Comparison of ENCODE assay signal across 17 cellular contexts in genomic region chr3:41244620-41245336, GRCh38. TPM values are rescaled to one million over a fixed set of nuclear protein-coding genes. Genes with fewer than 3 reads are reported as not detected.
DNase-seq lines count a peak whose midpoint lies in the region; ATAC-seq and TF ChIP-seq lines count a peak whose summit lies in the region.
"Had no signal": no experiment of that assay in that cellular context is flagged by ENCODE, and none has a peak within 500 bp of the region (broad histone marks: within the 10 kb centered on the region; RNA-seq: fewer than 3 reads in every experiment).

No MANE protein-coding gene starts in this region.

- WGBS in trophoblast cell (ENCODE audit: extremely low coverage, insufficient coverage, insufficient read length), result no CpG with 5 or more reads among the region's 6 CpGs

- no peaks in the 10 kb centered on the region for H3K9me3 ChIP-seq in CD8-positive, alpha-beta memory T cell (ENCODE audit: low read length)
- no peaks in the 10 kb centered on the region for H3K9me3 ChIP-seq in HUES48 (ENCODE audit: control insufficient read depth, insufficient read depth, low read length)
- H3K9me3 ChIP-seq in cardiac muscle cell (ENCODE audit: low read depth), result no peaks in the 10 kb centered on the region
- no peaks in the 10 kb centered on the region for H3K9me3 ChIP-seq in trophoblast cell (ENCODE audit: insufficient read depth, low read depth, low read length)
- H3K9me3 ChIP-seq: Caco-2, thoracic aorta had no signal

- no peak for TF ChIP-seq CTCF in cardiac muscle cell (IDR thresholded peaks at IDR 0.05; ENCODE audit: low read depth, low read length)

- POLR2A ChIA-PET in CD8-positive, alpha-beta memory T cell (lab: Charles Lee), result interaction anchor here (1.3 kb wide), 1 partner anchor 45 kb away, joined by 6 read pairs; the partner anchor contains the start of gene CTNNB1

- no peaks in the 10 kb centered on the region for H3K4me1 Mint-ChIP-seq in CD8-positive, alpha-beta memory T cell
- H3K4me1 Mint-ChIP-seq: activated CD4-positive, alpha-beta T cell treated with anti-CD3 and anti-CD28 coated beads, Interleukin-2, amount 10 ng/mL, durations not matched to agents 7 days and 5 days had no signal

- H3K23ac ChIP-seq in trophoblast cell (ENCODE audit: low read length), result no peak overlapping the region

- no peak overlapping the region for H3K4me3 ChIP-seq in CD8-positive, alpha-beta memory T cell (ENCODE audit: low read length)
- H3K4me3 ChIP-seq in HUES48 (ENCODE audit: low read depth, low read length) (no peak overlapping the region), cardiac muscle cell (no peak overlapping the region), trophoblast cell (ENCODE audit: low read depth, low read length) (no peak overlapping the region)
- H3K4me3 ChIP-seq: GM23248, thoracic aorta had no signal

- H3K4me3 Mint-ChIP-seq in CD8-positive, alpha-beta memory T cell, result no peak overlapping the region
- H3K4me3 Mint-ChIP-seq: activated CD4-positive, alpha-beta T cell treated with anti-CD3 and anti-CD28 coated beads, Interleukin-2, amount 10 ng/mL, durations not matched to agents 7 days and 5 days had no signal

- H4K12ac ChIP-seq in trophoblast cell (ENCODE audit: low read depth, low read length), result peak overlapping the region; percentile 35

- H3K9me3 Mint-ChIP-seq in CD8-positive, alpha-beta memory T cell, result no peaks in the 10 kb centered on the region
- H3K9me3 Mint-ChIP-seq: activated CD4-positive, alpha-beta T cell treated with anti-CD3 and anti-CD28 coated beads, Interleukin-2, amount 10 ng/mL, durations not matched to agents 7 days and 5 days had no signal

- no peak for DNase-seq in CD8-positive, alpha-beta memory T cell
- DNase-seq in cardiac muscle cell (ENCODE audit: low read depth in 1 of 2, low spot score in 1 of 2), result no peak
- no peak for DNase-seq in trophoblast cell
- DNase-seq in NCI-H524 treated with DMSO at 0.1 percent for 48 hours (lab: John Stamatoyannopoulos, UW), result no peak
- no peak for DNase-seq in kidney glomerular epithelial cell (lab: John Stamatoyannopoulos, UW)
- DNase-seq: activated CD4-positive, alpha-beta T cell treated with anti-CD3 and anti-CD28 coated beads, Interleukin-2, amount 10 ng/mL, durations not matched to agents 7 days and 5 days; activated CD8-positive, alpha-beta memory T cell treated with anti-CD3 and anti-CD28 coated beads, Interleukin-2, amount 50 U/mL, for 4 hours; activated effector memory CD4-positive, alpha-beta T cell treated with anti-CD3 and anti-CD28 coated beads, Interleukin-2, amount 50 U/mL, for 16 hours; amniotic stem cell; Caco-2; GM23248; Kasumi-1; NCI-H1694 treated with DMSO at 0.1 percent for 48 hours; SHP77 treated with DMSO at 0.1 percent for 48 hours had no signal

- H3K36me3 Mint-ChIP-seq in CD8-positive, alpha-beta memory T cell, result peaks cover 0 to 32% (median 9%) of the 10 kb centered on the region in 3 donors

- peaks cover 2% of the 10 kb centered on the region for H3K79me1 ChIP-seq in trophoblast cell (ENCODE audit: low read length)

- no peak for ATAC-seq in GM21619 (IDR thresholded peaks at IDR 0.05; ENCODE audit: unreplicated experiment)

- H2BK12ac ChIP-seq in trophoblast cell (ENCODE audit: low read length), result no peak overlapping the region

- H3K36me3 ChIP-seq in CD8-positive, alpha-beta memory T cell (ENCODE audit: insufficient read depth, low read length), result no peaks in the 10 kb centered on the region
- H3K36me3 ChIP-seq in HUES48 (ENCODE audit: control insufficient read depth, insufficient read depth, low read length), result peaks cover 26% of the 10 kb centered on the region
- H3K36me3 ChIP-seq in cardiac muscle cell, result peaks cover 16% of the 10 kb centered on the region
- H3K36me3 ChIP-seq in trophoblast cell (ENCODE audit: control insufficient read depth in 1 of 2, insufficient read depth in 2 of 2, low read length in 2 of 2), result peaks cover 4 to 26% of the 10 kb centered on the region in 2 experiments

- H4K91ac ChIP-seq in trophoblast cell (ENCODE audit: low read depth, low read length), result no peak overlapping the region

- no peak overlapping the region for H2AFZ ChIP-seq in trophoblast cell (ENCODE audit: insufficient read depth, low read length, poor library complexity)
- H2AFZ ChIP-seq: GM23248 had no signal

- peak overlapping the region in 5 of 8 donors; percentile 10 to 80 (median 35) for H3K27ac Mint-ChIP-seq in CD8-positive, alpha-beta memory T cell
- H3K27ac Mint-ChIP-seq: activated CD4-positive, alpha-beta T cell treated with anti-CD3 and anti-CD28 coated beads, Interleukin-2, amount 10 ng/mL, durations not matched to agents 7 days and 5 days had no signal

- no peaks in the 10 kb centered on the region for H3K27me3 Mint-ChIP-seq in CD8-positive, alpha-beta memory T cell
- H3K27me3 Mint-ChIP-seq: activated CD4-positive, alpha-beta T cell treated with anti-CD3 and anti-CD28 coated beads, Interleukin-2, amount 10 ng/mL, durations not matched to agents 7 days and 5 days had no signal

- no peak overlapping the region for H3K18ac ChIP-seq in trophoblast cell (ENCODE audit: low read length)

- H2AK5ac ChIP-seq in trophoblast cell (ENCODE audit: low read length), result no peak overlapping the region

- H3K27me3 ChIP-seq in CD8-positive, alpha-beta memory T cell (ENCODE audit: insufficient read depth, low read length, poor library complexity, severe bottlenecking), result no peaks in the 10 kb centered on the region
- no peaks in the 10 kb centered on the region for H3K27me3 ChIP-seq in HUES48 (ENCODE audit: control insufficient read depth, insufficient read depth, low read length)
- H3K27me3 ChIP-seq in cardiac muscle cell, result no peaks in the 10 kb centered on the region
- H3K27me3 ChIP-seq in trophoblast cell (ENCODE audit: insufficient read depth, low read length), result no peaks in the 10 kb centered on the region

- H2BK5ac ChIP-seq in trophoblast cell (ENCODE audit: low read depth, low read length, poor library complexity), result peak overlapping the region; percentile 19

- H3K79me2 ChIP-seq in trophoblast cell (ENCODE audit: control insufficient read depth, insufficient read depth, low read length, poor library complexity), result no peaks in the 10 kb centered on the region

- H2BK120ac ChIP-seq in trophoblast cell (ENCODE audit: insufficient read depth, low read length, poor library complexity), result no peak overlapping the region

- H3K9ac ChIP-seq in HUES48 (ENCODE audit: low read depth, low read length) (no peak overlapping the region), trophoblast cell (ENCODE audit: low read length) (no peak overlapping the region)
- H3K9ac ChIP-seq: GM23248 had no signal

- CTCF ChIA-PET in CD8-positive, alpha-beta memory T cell (lab: Charles Lee), result interaction anchor here (1.5 kb wide), 1 partner anchor 49 kb away, joined by 4 read pairs; no protein-coding TSS in a partner anchor

- no peak overlapping the region for H4K8ac ChIP-seq in trophoblast cell (ENCODE audit: low read depth, low read length)

- H3K4me2 ChIP-seq in trophoblast cell (ENCODE audit: low read length), result no peak overlapping the region

- no peak overlapping the region for H3K27ac ChIP-seq in CD8-positive, alpha-beta memory T cell (ENCODE audit: low read depth, low read length)
- H3K27ac ChIP-seq in HUES48 (ENCODE audit: low read depth, low read length) (peak overlapping the region; percentile 13), cardiac muscle cell (peak overlapping the region; percentile 66), trophoblast cell (ENCODE audit: low read depth, low read length) (no peak overlapping the region)
- H3K27ac ChIP-seq: GM23248, thoracic aorta had no signal

- no peaks in the 10 kb centered on the region for H3K4me1 ChIP-seq in CD8-positive, alpha-beta memory T cell (ENCODE audit: insufficient read depth, low read length)
- H3K4me1 ChIP-seq in HUES48 (ENCODE audit: control insufficient read depth, insufficient read depth, low read length) (no peaks in the 10 kb centered on the region), cardiac muscle cell (ENCODE audit: low read depth) (peaks cover 20% of the 10 kb centered on the region), trophoblast cell (ENCODE audit: control insufficient read depth in 1 of 2, insufficient read depth in 2 of 2, low read length in 2 of 2) (peaks cover 0 to 5% of the 10 kb centered on the region in 2 experiments)

- no peak overlapping the region for H3K4ac ChIP-seq in trophoblast cell (ENCODE audit: low read depth, low read length)

- H3K14ac ChIP-seq in trophoblast cell (ENCODE audit: low read length), result no peak overlapping the region

RNA-seq across cellular contexts. Expression of gene CTNNB1, which starts 45.5 kb away (rescaled TPM):
- total RNA-seq in CD8-positive, alpha-beta memory T cell, result 100 to 1,000 TPM; 156 to 166 TPM
- 54.4 TPM for polyA plus RNA-seq in CD8-positive, alpha-beta memory T cell
- 554 and 574 TPM in 2 replicates for total RNA-seq in cardiac muscle cell
- polyA plus RNA-seq in cardiac muscle cell, result 213 and 298 TPM in 2 replicates
- 1,013 and 1,027 TPM in 2 replicates for polyA plus RNA-seq in trophoblast cell (2013)

Comparison
In these comparisons a context has a peak if more than half of its experiments do, and no peak if none do; other contexts are left out.
1. H3K27ac ChIP-seq: peak in HUES48 (single experiment) and cardiac muscle cell (single experiment); none in CD8-positive, alpha-beta memory T cell (single experiment) and trophoblast cell (single experiment).